Comparison of ENCODE assay signal across 22 cellular contexts in genomic region chr16:15444264-15444663, GRCh38. TPM values are rescaled to one million over a fixed set of nuclear protein-coding genes. Genes with fewer than 3 reads are reported as not detected.
"Had no signal": no experiment of that assay in that cellular context is flagged by ENCODE, and none has a peak within 500 bp of the region (broad histone marks: within the 10 kb centered on the region; RNA-seq: fewer than 3 reads in every experiment).

No MANE protein-coding gene starts in this region.

- H3K9me3 ChIP-seq: body of pancreas had no signal

- H3K4me3 ChIP-seq: body of pancreas had no signal

- H3K27ac ChIP-seq: body of pancreas, epithelial cell of prostate had no signal

- H3K27me3 ChIP-seq: body of pancreas had no signal

- DNase-seq: activated CD4-positive, alpha-beta T cell treated with anti-CD3 and anti-CD28 coated beads for 1 hour; activated CD4-positive, alpha-beta T cell treated with anti-CD3 and anti-CD28 coated beads for 48 hours; activated CD4-positive, alpha-beta T cell treated with anti-CD3 and anti-CD28 coated beads, Interleukin-2, amount 50 U/mL, for 1 hour; activated CD4-positive, alpha-beta T cell treated with anti-CD3 and anti-CD28 coated beads, Interleukin-2, amount 50 U/mL, for 48 hours; activated CD8-positive, alpha-beta memory T cell treated with anti-CD3 and anti-CD28 coated beads for 24 hours; activated CD8-positive, alpha-beta T cell treated with anti-CD3 and anti-CD28 coated beads for 36 hours; activated effector memory CD4-positive, alpha-beta T cell treated with Interleukin-2 at 50 U/mL for 16 hours; activated gamma-delta T cell treated with Interleukin-2 at 50 U/mL for 16 hours; activated naive CD4-positive, alpha-beta T cell treated with anti-CD3 and anti-CD28 coated beads, Interleukin-2, amount 50 U/mL, for 16 hours; activated naive CD4-positive, alpha-beta T cell treated with Interleukin-2 at 50 U/mL for 16 hours; activated T-cell treated with anti-CD3 and anti-CD28 coated beads, Interleukin-2, amount 50 U/mL, for 4 hours; amniotic stem cell; anterior cingulate cortex; body of pancreas; caudate nucleus; effector CD8-positive, alpha-beta T cell; foreskin fibroblast; head of caudate nucleus; T-helper 2 cell had no signal

RNA-seq across cellular contexts. Expression of gene MPV17L, which starts 48.7 kb away (rescaled TPM):
- total RNA-seq: activated T-helper 17 cell treated with anti-CD3 and anti-CD28 coated beads, Interleukin-2, amount 50 U/mL, for 72 hours; T-helper 1 cell treated with Interleukin-12 subunit alpha and Interleukin-12 subunit beta and Interleukin-4 antibody, amounts not matched to agents 30 ng/mL and 1 ng/mL, for 36 hours had no signal
